In genomic region chr18:3384664-3385189, GRCh38 we compare ENCODE assay signal across 1 cellular context.
TF ChIP-seq lines count a peak whose summit lies in the region.

No MANE protein-coding gene starts in this region.

TF ChIP-seq in K562, 482 proteins besides CTCF, POLR2A, EP300 and RAD21 (continued from another document and continues in another):
- TF ChIP-seq ELK1 (CRISPR knock-in tag; IDR thresholded peaks at IDR 0.05) (no peak), KLF6 (CRISPR knock-in tag; IDR thresholded peaks at IDR 0.05; ENCODE audit: borderline replicate concordance) (no peak), ZKSCAN1 (IDR thresholded peaks at IDR 0.05; ENCODE audit: low read depth, low read length) (no peak), BRD9 (IDR thresholded peaks at IDR 0.05; ENCODE audit: low read depth, partially characterized antibody) (no peak), MEF2D (tag; conservative IDR thresholded peaks at IDR 0.05; ENCODE audit: low read depth) (0 out of 2 replicates have a peak, but pooled peaks have one; percentile 37), ELK3 (CRISPR knock-in tag; IDR thresholded peaks at IDR 0.05) (no peak), ETV1 (tag; conservative IDR thresholded peaks at IDR 0.05; ENCODE audit: low read depth) (no peak), RHOXF2B (CRISPR knock-in tag; conservative IDR thresholded peaks at IDR 0.05) (no peak), CBX5 (IDR thresholded peaks at IDR 0.05; ENCODE audit: borderline replicate concordance, low read depth) (no peak), MAFG (tag; conservative IDR thresholded peaks at IDR 0.05) (peak; percentile 33), FOXK2 (conservative IDR thresholded peaks at IDR 0.05 in 1 of 2, IDR thresholded peaks at IDR 0.05 in 1 of 2; ENCODE audit: low read depth in 2 of 2) (0 out of 4 replicates have a peak, but pooled peaks of 1 of the 2 experiments have one; percentile 28), PHTF2 (CRISPR knock-in tag; IDR thresholded peaks at IDR 0.05) (no peak), KDM5B (IDR thresholded peaks at IDR 0.05; ENCODE audit: insufficient replicate concordance, low read depth, low read length) (no peak), FOSL1 (tag; conservative IDR thresholded peaks at IDR 0.05) (peak; percentile 47), SMARCB1 (IDR thresholded peaks at IDR 0.05; ENCODE audit: insufficient read length, low read depth) (no peak), KLF16 (IDR thresholded peaks at IDR 0.05) (no peak), MNT (conservative IDR thresholded peaks at IDR 0.05) (0 out of 4 replicates have a peak, but pooled peaks have one; percentile 16 to 28), CBFB (CRISPR knock-in tag; IDR thresholded peaks at IDR 0.05) (no peak), MAFF (IDR thresholded peaks at IDR 0.05; ENCODE audit: low read length) (no peak; the same call in 1 of the 2 replicates), ZNF655 (CRISPR knock-in tag; IDR thresholded peaks at IDR 0.05) (no peak), HCFC1 (IDR thresholded peaks at IDR 0.05; ENCODE audit: low read depth, low read length) (no peak), CBFA2T3 (IDR thresholded peaks at IDR 0.05) (no peak), EHMT2 (IDR thresholded peaks at IDR 0.05) (no peak), BACH1 (tag; IDR thresholded peaks at IDR 0.05) (no peak), ZNF124 (CRISPR knock-in tag; IDR thresholded peaks at IDR 0.05) (no peak), ZBTB11 (CRISPR knock-in tag; IDR thresholded peaks at IDR 0.05) (no peak), SMARCE1 (IDR thresholded peaks at IDR 0.05) (0 out of 2 replicates have a peak, but pooled peaks have one; percentile 33), CREB5 (CRISPR knock-in tag; IDR thresholded peaks at IDR 0.05) (no peak), ZNF766 (CRISPR knock-in tag; conservative IDR thresholded peaks at IDR 0.05) (0 out of 2 replicates have a peak, but pooled peaks have one; percentile 26), DPF2 (IDR thresholded peaks at IDR 0.05) (no peak), ATF1 (CRISPR knock-in tag; IDR thresholded peaks at IDR 0.05) (no peak), ATF1 (tag; IDR thresholded peaks at IDR 0.05) (0 out of 2 replicates have a peak, but pooled peaks have one; percentile 27), ZNF316 (IDR thresholded peaks at IDR 0.05) (peak; percentile 27; the same call in 1 of the 2 replicates), NR2C2 (CRISPR knock-in tag; IDR thresholded peaks at IDR 0.05) (no peak), NR2C2 (tag; IDR thresholded peaks at IDR 0.05) (peak; percentile 48; the same call in 1 of the 2 replicates)
- TF ChIP-seq, protein P1, sequence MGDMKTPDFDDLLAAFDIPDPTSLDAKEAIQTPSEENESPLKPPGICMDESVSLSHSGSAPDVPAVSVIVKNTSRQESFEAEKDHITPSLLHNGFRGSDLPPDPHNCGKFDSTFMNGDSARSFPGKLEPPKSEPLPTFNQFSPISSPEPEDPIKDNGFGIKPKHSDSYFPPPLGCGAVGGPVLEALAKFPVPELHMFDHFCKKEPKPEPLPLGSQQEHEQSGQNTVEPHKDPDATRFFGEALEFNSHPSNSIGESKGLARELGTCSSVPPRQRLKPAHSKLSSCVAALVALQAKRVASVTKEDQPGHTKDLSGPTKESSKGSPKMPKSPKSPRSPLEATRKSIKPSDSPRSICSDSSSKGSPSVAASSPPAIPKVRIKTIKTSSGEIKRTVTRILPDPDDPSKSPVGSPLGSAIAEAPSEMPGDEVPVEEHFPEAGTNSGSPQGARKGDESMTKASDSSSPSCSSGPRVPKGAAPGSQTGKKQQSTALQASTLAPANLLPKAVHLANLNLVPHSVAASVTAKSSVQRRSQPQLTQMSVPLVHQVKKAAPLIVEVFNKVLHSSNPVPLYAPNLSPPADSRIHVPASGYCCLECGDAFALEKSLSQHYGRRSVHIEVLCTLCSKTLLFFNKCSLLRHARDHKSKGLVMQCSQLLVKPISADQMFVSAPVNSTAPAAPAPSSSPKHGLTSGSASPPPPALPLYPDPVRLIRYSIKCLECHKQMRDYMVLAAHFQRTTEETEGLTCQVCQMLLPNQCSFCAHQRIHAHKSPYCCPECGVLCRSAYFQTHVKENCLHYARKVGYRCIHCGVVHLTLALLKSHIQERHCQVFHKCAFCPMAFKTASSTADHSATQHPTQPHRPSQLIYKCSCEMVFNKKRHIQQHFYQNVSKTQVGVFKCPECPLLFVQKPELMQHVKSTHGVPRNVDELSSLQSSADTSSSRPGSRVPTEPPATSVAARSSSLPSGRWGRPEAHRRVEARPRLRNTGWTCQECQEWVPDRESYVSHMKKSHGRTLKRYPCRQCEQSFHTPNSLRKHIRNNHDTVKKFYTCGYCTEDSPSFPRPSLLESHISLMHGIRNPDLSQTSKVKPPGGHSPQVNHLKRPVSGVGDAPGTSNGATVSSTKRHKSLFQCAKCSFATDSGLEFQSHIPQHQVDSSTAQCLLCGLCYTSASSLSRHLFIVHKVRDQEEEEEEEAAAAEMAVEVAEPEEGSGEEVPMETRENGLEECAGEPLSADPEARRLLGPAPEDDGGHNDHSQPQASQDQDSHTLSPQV (IDR thresholded peaks at IDR 0.05), result peak; percentile 47; the same call in 1 of the 2 replicates
- TF ChIP-seq, protein P2, sequence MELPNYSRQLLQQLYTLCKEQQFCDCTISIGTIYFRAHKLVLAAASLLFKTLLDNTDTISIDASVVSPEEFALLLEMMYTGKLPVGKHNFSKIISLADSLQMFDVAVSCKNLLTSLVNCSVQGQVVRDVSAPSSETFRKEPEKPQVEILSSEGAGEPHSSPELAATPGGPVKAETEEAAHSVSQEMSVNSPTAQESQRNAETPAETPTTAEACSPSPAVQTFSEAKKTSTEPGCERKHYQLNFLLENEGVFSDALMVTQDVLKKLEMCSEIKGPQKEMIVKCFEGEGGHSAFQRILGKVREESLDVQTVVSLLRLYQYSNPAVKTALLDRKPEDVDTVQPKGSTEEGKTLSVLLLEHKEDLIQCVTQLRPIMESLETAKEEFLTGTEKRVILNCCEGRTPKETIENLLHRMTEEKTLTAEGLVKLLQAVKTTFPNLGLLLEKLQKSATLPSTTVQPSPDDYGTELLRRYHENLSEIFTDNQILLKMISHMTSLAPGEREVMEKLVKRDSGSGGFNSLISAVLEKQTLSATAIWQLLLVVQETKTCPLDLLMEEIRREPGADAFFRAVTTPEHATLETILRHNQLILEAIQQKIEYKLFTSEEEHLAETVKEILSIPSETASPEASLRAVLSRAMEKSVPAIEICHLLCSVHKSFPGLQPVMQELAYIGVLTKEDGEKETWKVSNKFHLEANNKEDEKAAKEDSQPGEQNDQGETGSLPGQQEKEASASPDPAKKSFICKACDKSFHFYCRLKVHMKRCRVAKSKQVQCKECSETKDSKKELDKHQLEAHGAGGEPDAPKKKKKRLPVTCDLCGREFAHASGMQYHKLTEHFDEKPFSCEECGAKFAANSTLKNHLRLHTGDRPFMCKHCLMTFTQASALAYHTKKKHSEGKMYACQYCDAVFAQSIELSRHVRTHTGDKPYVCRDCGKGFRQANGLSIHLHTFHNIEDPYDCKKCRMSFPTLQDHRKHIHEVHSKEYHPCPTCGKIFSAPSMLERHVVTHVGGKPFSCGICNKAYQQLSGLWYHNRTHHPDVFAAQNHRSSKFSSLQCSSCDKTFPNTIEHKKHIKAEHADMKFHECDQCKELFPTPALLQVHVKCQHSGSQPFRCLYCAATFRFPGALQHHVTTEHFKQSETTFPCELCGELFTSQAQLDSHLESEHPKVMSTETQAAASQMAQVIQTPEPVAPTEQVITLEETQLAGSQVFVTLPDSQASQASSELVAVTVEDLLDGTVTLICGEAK (IDR thresholded peaks at IDR 0.05), result 0 out of 2 replicates have a peak, but pooled peaks have one; percentile 8
- TF ChIP-seq, protein P2 (CRISPR knock-in tag; IDR thresholded peaks at IDR 0.05), result no peak
